ENCODE assay signal across 1 cellular context in genomic region chr2:168470188-168470879, GRCh38.
TF ChIP-seq lines count a peak whose summit lies in the region.

No MANE protein-coding gene starts in this region.

TF ChIP-seq in K562, 482 proteins besides CTCF, POLR2A, EP300 and RAD21:
- TF ChIP-seq NFRKB (IDR thresholded peaks at IDR 0.05; ENCODE audit: low read depth) (no peak), ZFP91 (CRISPR knock-in tag; IDR thresholded peaks at IDR 0.05) (no peak), HMBOX1 (IDR thresholded peaks at IDR 0.05) (0 out of 2 replicates have a peak, but pooled peaks have one; percentile 42), HDAC2 (IDR thresholded peaks at IDR 0.05) (no peak), TBL1XR1 (IDR thresholded peaks at IDR 0.05; ENCODE audit: low read length in 2 of 2) (no peak), STAG1 (CRISPR knock-in tag; IDR thresholded peaks at IDR 0.05; ENCODE audit: borderline replicate concordance) (no peak), BACH1 (tag; IDR thresholded peaks at IDR 0.05) (no peak), KLF1 (tag; IDR thresholded peaks at IDR 0.05) (no peak)
TF ChIP-seq in K562: peak in this region for 1.
